ENCODE assay signal across 21 cellular contexts in genomic region chr13:98405690-98406344, GRCh38.
DNase-seq lines count a peak whose midpoint lies in the region; ATAC-seq and TF ChIP-seq lines count a peak whose summit lies in the region.
"Had no signal": no experiment of that assay in that cellular context is flagged by ENCODE, and none has a peak within 500 bp of the region (broad histone marks: within the 10 kb centered on the region; RNA-seq: fewer than 3 reads in every experiment).

No MANE protein-coding gene starts in this region.

- CTCF ChIA-PET in PC-9 (lab: Charles Lee), result interaction anchor here (0.5 kb wide), 1 partner anchor 182 kb away, joined by 3 read pairs; no protein-coding TSS in a partner anchor

- 50% methylated on average over 8 of the region's 8 CpGs for WGBS in right lobe of liver (ENCODE audit: insufficient coverage, low coverage, low lambda C conversion rate, missing lambda C conversion rate)
- WGBS in mesendoderm (ENCODE audit: extremely low coverage, insufficient coverage, low lambda C conversion rate), result no CpG with 5 or more reads among the region's 8 CpGs

- no peak overlapping the region for H3K56ac ChIP-seq in mesendoderm (ENCODE audit: low read length)

- no peak overlapping the region for H2BK5ac ChIP-seq in mesendoderm (ENCODE audit: low read length)

- DNase-seq in DMS153 (lab: John Stamatoyannopoulos, UW), result peak; percentile 43
- peak; percentile 85 for DNase-seq in NCI-H1105 treated with DMSO at 0.1 percent for 48 hours (lab: John Stamatoyannopoulos, UW)
- DNase-seq in right lobe of liver, result no peak
- DNase-seq in PC-9, result no peak
- DNase-seq in MM.1S, result no peak
- no peak for DNase-seq in NAMALWA (ENCODE audit: low spot score)
- no peak for DNase-seq in mesendoderm
- DNase-seq: activated CD4-positive, alpha-beta T cell treated with anti-CD3 and anti-CD28 coated beads, Interleukin-2, amount 50 U/mL, for 48 hours; activated naive CD4-positive, alpha-beta T cell treated with anti-CD3 and anti-CD28 coated beads, Interleukin-2, amount 10 ng/mL, durations not matched to agents 7 days and 5 days; CD4-positive, CD25-positive, alpha-beta regulatory T cell; kidney glomerular epithelial cell; psoas muscle; Right ventricle myocardium superior; stimulated activated CD4-positive, alpha-beta T cell treated with anti-CD3 and anti-CD28 coated beads, Interleukin-4, amount 100 ng/mL, for 24 hours; T-helper 1 cell had no signal

- H3K9me2 ChIP-seq in PC-9 (ENCODE audit: insufficient read depth) (no peaks in the 10 kb centered on the region), MM.1S (replicated peaks; ENCODE audit: insufficient read depth, low read length) (no peaks in the 10 kb centered on the region)

- H3K4me1 ChIP-seq in OCI-LY3 (ENCODE audit: low read length), result peaks cover 16% of the 10 kb centered on the region
- peaks cover 0 to 11% (median 5%) of the 10 kb centered on the region in 4 donors for H3K4me1 ChIP-seq in right lobe of liver
- no peaks in the 10 kb centered on the region for H3K4me1 ChIP-seq in PC-9 (replicated peaks; ENCODE audit: insufficient read depth)
- H3K4me1 ChIP-seq in MM.1S (ENCODE audit: low read length), result no peaks in the 10 kb centered on the region
- H3K4me1 ChIP-seq in mesendoderm (ENCODE audit: control insufficient read depth, low read depth, low read length), result no peaks in the 10 kb centered on the region
- H3K4me1 ChIP-seq: gastroesophageal sphincter, psoas muscle, vagina had no signal

- POLR2A ChIA-PET in PC-9 (lab: Charles Lee; ENCODE audit: unreplicated experiment), result no interaction called here

- H3K27ac ChIP-seq in OCI-LY3 (ENCODE audit: low read length), result no peak overlapping the region
- H3K27ac ChIP-seq in right lobe of liver, result no peak overlapping the region
- no peak overlapping the region for H3K27ac ChIP-seq in PC-9
- no peak overlapping the region for H3K27ac ChIP-seq in MM.1S (ENCODE audit: low read length)
- no peak overlapping the region for H3K27ac ChIP-seq in mesendoderm (ENCODE audit: low read depth, low read length)
- H3K27ac ChIP-seq: gastroesophageal sphincter, psoas muscle, skin epidermis, vagina, WERI-Rb-1 had no signal

- H4K20me1 ChIP-seq in OCI-LY3 (ENCODE audit: insufficient read depth, low read length), result no peaks in the 10 kb centered on the region
- no peaks in the 10 kb centered on the region for H4K20me1 ChIP-seq in PC-9 (ENCODE audit: insufficient read depth)
- no peaks in the 10 kb centered on the region for H4K20me1 ChIP-seq in MM.1S (ENCODE audit: insufficient read depth, low read length)

- no peak overlapping the region for H4K8ac ChIP-seq in mesendoderm (ENCODE audit: low read depth, low read length)

- H3K9me3 ChIP-seq in OCI-LY3 (ENCODE audit: insufficient read depth, low read length), result no peaks in the 10 kb centered on the region
- no peaks in the 10 kb centered on the region for H3K9me3 ChIP-seq in right lobe of liver
- H3K9me3 ChIP-seq in PC-9 (ENCODE audit: insufficient read depth, low read depth), result no peaks in the 10 kb centered on the region
- no peaks in the 10 kb centered on the region for H3K9me3 ChIP-seq in MM.1S (replicated peaks; ENCODE audit: insufficient read depth, low read length)
- H3K9me3 ChIP-seq: gastroesophageal sphincter, psoas muscle, vagina had no signal

- no peak overlapping the region for H2BK15ac ChIP-seq in mesendoderm (replicated peaks; ENCODE audit: low read depth)

- H3K79me2 ChIP-seq in OCI-LY3 (ENCODE audit: low read length) (no peaks in the 10 kb centered on the region; the same call in 1 of the 2 replicates), PC-9 (ENCODE audit: low read depth) (no peaks in the 10 kb centered on the region), MM.1S (ENCODE audit: low read length) (no peaks in the 10 kb centered on the region), mesendoderm (ENCODE audit: control insufficient read depth, insufficient read depth, low read length) (no peaks in the 10 kb centered on the region)

- ATAC-seq in right lobe of liver, result peak; percentile 36 to 53 (median 44)
- ATAC-seq: esophagus mucosa, gastroesophageal sphincter, psoas muscle had no signal

- H3K36me3 ChIP-seq in OCI-LY3 (replicated peaks; ENCODE audit: low read depth, low read length) (no peaks in the 10 kb centered on the region), right lobe of liver (peaks cover 0 to 1% (median 0%) of the 10 kb centered on the region in 4 donors), PC-9 (ENCODE audit: low read depth) (no peaks in the 10 kb centered on the region), MM.1S (replicated peaks; ENCODE audit: insufficient read depth, low read length) (no peaks in the 10 kb centered on the region), mesendoderm (ENCODE audit: control insufficient read depth, insufficient read depth, low read length) (peaks cover 4% of the 10 kb centered on the region)
- H3K36me3 ChIP-seq: vagina had no signal

- no peak for TF ChIP-seq POLR2A in right lobe of liver (IDR thresholded peaks at IDR 0.05)

- H3K27me3 ChIP-seq in OCI-LY3 (ENCODE audit: low read depth, low read length) (peaks cover 8% of the 10 kb centered on the region; the same call in 1 of the 2 replicates), right lobe of liver (no peaks in the 10 kb centered on the region), PC-9 (ENCODE audit: insufficient read depth, low read depth) (no peaks in the 10 kb centered on the region), MM.1S (replicated peaks; ENCODE audit: insufficient read depth, low read length) (no peaks in the 10 kb centered on the region), mesendoderm (ENCODE audit: insufficient read depth, low read length, poor library complexity) (no peaks in the 10 kb centered on the region)
- H3K27me3 ChIP-seq: gastroesophageal sphincter, vagina had no signal

- H3K4me2 ChIP-seq in OCI-LY3 (ENCODE audit: low read length) (peak overlapping the region; percentile 14; the same call in 1 of the 2 replicates), PC-9 (no peak overlapping the region), MM.1S (ENCODE audit: low read depth, low read length) (no peak overlapping the region), mesendoderm (ENCODE audit: low read length) (no peak overlapping the region)

- H3K9ac ChIP-seq in OCI-LY3 (ENCODE audit: low read length) (no peak overlapping the region), MM.1S (ENCODE audit: low read length) (no peak overlapping the region), mesendoderm (ENCODE audit: low read length) (no peak overlapping the region)

- no peak overlapping the region for H3K4ac ChIP-seq in mesendoderm (ENCODE audit: low read depth, low read length)

- no peak overlapping the region for H2BK120ac ChIP-seq in mesendoderm (ENCODE audit: low read depth, low read length)

- H3K4me3 ChIP-seq in OCI-LY3 (ENCODE audit: low read length) (no peak overlapping the region), right lobe of liver (no peak overlapping the region), PC-9 (no peak overlapping the region), MM.1S (ENCODE audit: low read length) (no peak overlapping the region), mesendoderm (ENCODE audit: low read length) (no peak overlapping the region)
- H3K4me3 ChIP-seq: gastroesophageal sphincter, psoas muscle, skin epidermis, vagina had no signal

- intact Hi-C loops in right lobe of liver (cut with DNase I) (no loop called here), PC-9 (cut with micrococcal nuclease; ENCODE audit: unreplicated experiment) (no loop called here)

- no peak overlapping the region for H2AFZ ChIP-seq in OCI-LY3 (ENCODE audit: low read depth, low read length)
- no peak overlapping the region for H2AFZ ChIP-seq in PC-9
- H2AFZ ChIP-seq in MM.1S (ENCODE audit: low read length), result no peak overlapping the region

- H3K23ac ChIP-seq in mesendoderm (ENCODE audit: low read length), result no peak overlapping the region

- no peaks in the 10 kb centered on the region for H3K79me1 ChIP-seq in mesendoderm (ENCODE audit: low read length)

- no peak overlapping the region for H3K18ac ChIP-seq in mesendoderm (ENCODE audit: low read length)

- H3F3A ChIP-seq in PC-9 (ENCODE audit: insufficient read depth, low read depth), result no peaks in the 10 kb centered on the region
- H3F3A ChIP-seq in MM.1S (ENCODE audit: insufficient read depth, low read length), result no peaks in the 10 kb centered on the region

- H4K5ac ChIP-seq in mesendoderm (ENCODE audit: low read length), result no peak overlapping the region

- TF ChIP-seq CTCF in OCI-LY3 (IDR thresholded peaks at IDR 0.05; ENCODE audit: low read depth, low read length) (no peak), right lobe of liver (IDR thresholded peaks at IDR 0.05) (no peak), PC-9 (conservative IDR thresholded peaks at IDR 0.05) (no peak), MM.1S (IDR thresholded peaks at IDR 0.05; ENCODE audit: low read length) (no peak)

- no peak overlapping the region for H2AK5ac ChIP-seq in mesendoderm (ENCODE audit: low read length)

- no TSS peak for BruUV-seq in PC-9 (replicated peaks; lab: Mats Ljungman, UMichigan)

Comparison
In these comparisons a context has a peak if more than half of its experiments do, and no peak if none do; other contexts are left out.
1. DNase-seq: peak in DMS153 (single experiment) and NCI-H1105 treated with DMSO at 0.1 percent for 48 hours (single experiment); none in right lobe of liver (0 of 3), PC-9 (0 of 2), MM.1S (single experiment), NAMALWA (single experiment) and mesendoderm (single experiment).